Comparison of ENCODE assay signal across 11 cellular contexts in genomic region chr11:128341767-128342318, GRCh38.
DNase-seq lines count a peak whose midpoint lies in the region; ATAC-seq, FAIRE-seq and TF ChIP-seq lines count a peak whose summit lies in the region.
"Had no signal": no experiment of that assay in that cellular context is flagged by ENCODE, and none has a peak within 500 bp of the region (broad histone marks: within the 10 kb centered on the region; RNA-seq: fewer than 3 reads in every experiment).

No MANE protein-coding gene starts in this region.

- no peaks in the 10 kb centered on the region for H3K27me3 Mint-ChIP-seq in stimulated activated naive CD8-positive, alpha-beta T cell treated with anti-CD3 and anti-CD28 coated beads, Interleukin-15, Interleukin-2, amounts not matched to agents 100 ng/mL and 50 ng/mL, for 24 hours
- H3K27me3 Mint-ChIP-seq in astrocyte (ENCODE audit: low read depth, unreplicated experiment) (no peaks in the 10 kb centered on the region), natural killer cell (ENCODE audit: low read depth in 2 of 2) (peaks cover 0 to 2% of the 10 kb centered on the region in 2 donors)

- H3K9ac ChIP-seq in astrocyte (ENCODE audit: low read length), result no peak overlapping the region

- no peak for FAIRE-seq in astrocyte (lab: Jason Lieb, UNC)
- FAIRE-seq: RCC 7860 had no signal

- peaks cover 4% of the 10 kb centered on the region for H3K36me3 Mint-ChIP-seq in stimulated activated naive CD8-positive, alpha-beta T cell treated with anti-CD3 and anti-CD28 coated beads, Interleukin-15, Interleukin-2, amounts not matched to agents 100 ng/mL and 50 ng/mL, for 24 hours (ENCODE audit: low read depth)
- no peaks in the 10 kb centered on the region for H3K36me3 Mint-ChIP-seq in astrocyte (ENCODE audit: low read depth, unreplicated experiment)
- H3K36me3 Mint-ChIP-seq in natural killer cell, result no peaks in the 10 kb centered on the region

- peak overlapping the region; percentile 64 for H3K4me3 Mint-ChIP-seq in stimulated activated naive CD8-positive, alpha-beta T cell treated with anti-CD3 and anti-CD28 coated beads, Interleukin-15, Interleukin-2, amounts not matched to agents 100 ng/mL and 50 ng/mL, for 24 hours
- H3K4me3 Mint-ChIP-seq in astrocyte (ENCODE audit: unreplicated experiment) (no peak overlapping the region), natural killer cell (peak overlapping the region; percentile 62)

- TF ChIP-seq CTCF in astrocyte (IDR thresholded peaks at IDR 0.05; ENCODE audit: insufficient read depth, low read depth, low read length) (no peak), natural killer cell (IDR thresholded peaks at IDR 0.05) (no peak)

- peak overlapping the region; percentile 70 for H3K27ac ChIP-seq in astrocyte (ENCODE audit: low read depth, low read length)

- H3K4me2 ChIP-seq in astrocyte (ENCODE audit: low read length), result peak overlapping the region; percentile 6

- peaks cover 18% of the 10 kb centered on the region for H3K4me1 ChIP-seq in astrocyte (ENCODE audit: insufficient read depth, low read length)

- no peaks in the 10 kb centered on the region for H3K9me3 ChIP-seq in astrocyte (ENCODE audit: insufficient read depth, low read depth, low read length)

- no peaks in the 10 kb centered on the region for H3K36me3 ChIP-seq in astrocyte (ENCODE audit: insufficient read depth, low read length)

- H3K4me3 ChIP-seq in astrocyte (ENCODE audit: insufficient read depth, low read depth, low read length), result no peak overlapping the region

- no peak for ATAC-seq in stimulated activated naive CD8-positive, alpha-beta T cell treated with anti-CD3 and anti-CD28 coated beads, Interleukin-15, Interleukin-2, amounts not matched to agents 100 U/mL and 50 U/mL, for 24 hours
- ATAC-seq in natural killer cell (no peak), GM18498 (IDR thresholded peaks at IDR 0.05; ENCODE audit: unreplicated experiment) (no peak), GM21381 (IDR thresholded peaks at IDR 0.05; ENCODE audit: unreplicated experiment) (no peak)

- DNase-seq in stimulated activated naive CD8-positive, alpha-beta T cell treated with anti-CD3 and anti-CD28 coated beads, Interleukin-15, Interleukin-2, amounts not matched to agents 100 U/mL and 50 U/mL, for 24 hours, result no peak
- no peak for DNase-seq in astrocyte (ENCODE audit: low read depth)
- DNase-seq in natural killer cell, result no peak
- no peak for DNase-seq in anterior cingulate cortex (lab: John Stamatoyannopoulos, UW)
- DNase-seq in NCI-H2196 (lab: John Stamatoyannopoulos, UW; ENCODE audit: unreplicated experiment), result no peak
- DNase-seq: H9, substantia nigra had no signal

- H3K9me3 Mint-ChIP-seq in stimulated activated naive CD8-positive, alpha-beta T cell treated with anti-CD3 and anti-CD28 coated beads, Interleukin-15, Interleukin-2, amounts not matched to agents 100 ng/mL and 50 ng/mL, for 24 hours, result no peaks in the 10 kb centered on the region
- H3K9me3 Mint-ChIP-seq in astrocyte (ENCODE audit: unreplicated experiment) (no peaks in the 10 kb centered on the region), natural killer cell (no peaks in the 10 kb centered on the region)
- H3K9me3 Mint-ChIP-seq: H9 had no signal

- no peaks in the 10 kb centered on the region for H3K27me3 ChIP-seq in astrocyte (ENCODE audit: insufficient read depth, low read length)

- peak overlapping the region; percentile 78 for H3K27ac Mint-ChIP-seq in stimulated activated naive CD8-positive, alpha-beta T cell treated with anti-CD3 and anti-CD28 coated beads, Interleukin-15, Interleukin-2, amounts not matched to agents 100 ng/mL and 50 ng/mL, for 24 hours
- H3K27ac Mint-ChIP-seq in astrocyte (ENCODE audit: unreplicated experiment) (no peak overlapping the region), natural killer cell (peak overlapping the region in 1 of 2 donors; percentile 37)
- H3K27ac Mint-ChIP-seq: H9 had no signal

- no peaks in the 10 kb centered on the region for H3K79me2 ChIP-seq in astrocyte (ENCODE audit: insufficient read depth, low read length)

- H3K4me1 Mint-ChIP-seq in stimulated activated naive CD8-positive, alpha-beta T cell treated with anti-CD3 and anti-CD28 coated beads, Interleukin-15, Interleukin-2, amounts not matched to agents 100 ng/mL and 50 ng/mL, for 24 hours (ENCODE audit: low read depth), result peaks cover 88% of the 10 kb centered on the region
- H3K4me1 Mint-ChIP-seq in astrocyte (ENCODE audit: low read depth, unreplicated experiment) (peaks cover 19% of the 10 kb centered on the region), natural killer cell (peaks cover 22 to 26% of the 10 kb centered on the region in 2 donors)

- no peak overlapping the region for H2AFZ ChIP-seq in astrocyte (ENCODE audit: low read depth, low read length)

- intact Hi-C loops in natural killer cell (cut with micrococcal nuclease), result loop anchor here (5.0 kb wide), 1 partner anchor 80 kb away; no protein-coding TSS in a partner anchor

- no peaks in the 10 kb centered on the region for H4K20me1 ChIP-seq in astrocyte (ENCODE audit: insufficient read depth, low read length)
